19 cellular contexts compared by ENCODE assay signal in genomic region chr7:483656-484364, GRCh38.
"Had no signal": no experiment of that assay in that cellular context is flagged by ENCODE, and none has a peak within 500 bp of the region (broad histone marks: within the 10 kb centered on the region; RNA-seq: fewer than 3 reads in every experiment).

No MANE protein-coding gene starts in this region.

- H3K4me3 Mint-ChIP-seq: activated CD4-positive, alpha-beta memory T cell treated with anti-CD3 and anti-CD28 coated beads for 36 hours; activated naive CD8-positive, alpha-beta T cell treated with anti-CD3 and anti-CD28 coated beads for 36 hours; T-helper 2 cell treated with Interferon-gamma antibody and Interleukin-4, amounts not matched to agents 5 μg/mL and 100 μg/mL, for 36 hours had no signal

- H3K4me2 ChIP-seq: hepatocyte had no signal

- H3K4me1 Mint-ChIP-seq: activated naive CD8-positive, alpha-beta T cell treated with anti-CD3 and anti-CD28 coated beads for 36 hours had no signal

- DNase-seq: activated CD4-positive, alpha-beta memory T cell treated with anti-CD3 and anti-CD28 coated beads for 36 hours; activated naive CD4-positive, alpha-beta T cell; activated naive CD8-positive, alpha-beta T cell treated with anti-CD3 and anti-CD28 coated beads for 36 hours; amygdala; caudate nucleus; stimulated activated CD4-positive, alpha-beta T cell treated with anti-CD3 and anti-CD28 coated beads, Interleukin-12 subunit alpha, Interleukin-12 subunit beta, amount 100 ng/mL, for 4 hours; stimulated activated CD4-positive, alpha-beta T cell treated with anti-CD3 and anti-CD28 coated beads, Interleukin-1b, Interleukin-23, amount 100 ng/mL, for 48 hours; stimulated activated naive CD4-positive, alpha-beta T cell treated with Interleukin-2 at 50 U/mL for 16 hours; thyroid gland; uterus had no signal

- H3K36me3 ChIP-seq: neutrophil, pancreas, thyroid gland, uterus had no signal

- H3K79me2 ChIP-seq: hepatocyte had no signal

- ATAC-seq: body of pancreas, left colon had no signal

- H3K27ac Mint-ChIP-seq: activated CD4-positive, alpha-beta memory T cell treated with anti-CD3 and anti-CD28 coated beads for 36 hours; activated naive CD8-positive, alpha-beta T cell treated with anti-CD3 and anti-CD28 coated beads for 36 hours had no signal

- H3K27ac ChIP-seq: body of pancreas, dorsolateral prefrontal cortex, hepatocyte, neutrophil, pancreas, thyroid gland, uterus had no signal

- H3K27me3 Mint-ChIP-seq: activated naive CD8-positive, alpha-beta T cell treated with anti-CD3 and anti-CD28 coated beads for 36 hours had no signal

- H3K9me3 ChIP-seq: body of pancreas, neutrophil, pancreas, thyroid gland, uterus had no signal

- H3K4me3 ChIP-seq: body of pancreas, dorsolateral prefrontal cortex, hepatocyte, pancreas, thyroid gland, uterus had no signal

- H3K4me1 ChIP-seq: thyroid gland, uterus had no signal

- FAIRE-seq: colon, pancreas, TTC549 had no signal

- H2AFZ ChIP-seq: hepatocyte had no signal

- H3K36me3 Mint-ChIP-seq: activated CD4-positive, alpha-beta memory T cell treated with anti-CD3 and anti-CD28 coated beads for 36 hours; activated naive CD8-positive, alpha-beta T cell treated with anti-CD3 and anti-CD28 coated beads for 36 hours had no signal

- H3K27me3 ChIP-seq: body of pancreas, hepatocyte, pancreas, thyroid gland, uterus had no signal

- H3K9me3 Mint-ChIP-seq: activated CD4-positive, alpha-beta memory T cell treated with anti-CD3 and anti-CD28 coated beads for 36 hours; activated naive CD8-positive, alpha-beta T cell treated with anti-CD3 and anti-CD28 coated beads for 36 hours had no signal
